ENCODE assay signal across 10 cellular contexts in the genomic region with DNA sequence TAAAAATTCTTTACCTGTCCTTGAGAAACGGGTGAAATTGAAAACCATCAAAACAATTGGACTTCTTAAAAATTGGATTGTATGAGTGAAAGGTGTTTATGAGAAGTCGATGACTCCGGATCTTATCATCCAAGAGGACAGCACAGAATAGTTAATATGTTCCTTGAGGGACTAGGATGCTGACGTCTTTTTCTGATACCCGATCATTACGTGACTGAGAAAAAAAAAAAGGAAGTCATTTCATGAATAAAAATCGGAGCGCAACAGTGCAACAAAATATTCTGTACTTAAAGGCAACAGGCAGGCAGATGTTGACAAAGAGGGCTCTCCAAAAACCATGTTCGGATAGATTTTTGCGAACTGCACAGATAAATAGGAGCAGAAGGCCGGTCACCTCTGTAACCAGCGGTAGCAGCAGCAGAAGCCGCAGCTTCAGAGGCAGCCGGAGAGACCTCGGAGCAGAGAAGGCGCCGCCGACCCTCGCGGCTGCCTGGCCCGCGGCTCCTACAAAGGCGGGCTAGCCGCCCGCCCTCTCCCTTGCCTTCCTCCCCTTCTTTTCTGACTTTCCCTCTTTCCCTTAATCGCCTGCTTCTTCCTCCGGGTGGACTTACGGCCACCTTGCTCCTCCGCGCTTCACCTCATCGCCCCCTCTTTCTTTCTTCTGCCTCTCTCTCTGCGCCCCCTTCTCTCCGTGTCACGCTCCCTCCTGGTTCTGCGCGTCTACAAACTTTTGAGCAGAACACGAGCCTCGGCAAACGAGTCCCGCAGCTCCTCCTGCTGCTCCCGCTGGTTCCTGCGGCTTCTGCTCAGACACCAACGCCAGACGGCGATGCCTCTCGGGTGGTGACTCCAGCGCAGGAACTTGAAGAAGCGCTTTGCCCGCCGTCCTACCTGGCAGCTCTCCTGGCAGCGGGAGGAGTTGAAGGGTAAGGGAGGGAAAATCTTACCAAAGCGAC. TPM values are rescaled to one million over a fixed set of nuclear protein-coding genes. Genes with fewer than 3 reads are reported as not detected.
A peak's percentile ranks its signal among the peaks of the same experiment; 100 is the strongest.
DNase-seq lines count a peak whose midpoint lies in the region; ATAC-seq and TF ChIP-seq lines count a peak whose summit lies in the region.
"Had no signal": no experiment of that assay in that cellular context is flagged by ENCODE, and none has a peak within 500 bp of the region (broad histone marks: within the 10 kb centered on the region; RNA-seq: fewer than 3 reads in every experiment).

A gene (plus strand): TSS at position 737 of the 956 bp plus-strand sequence. CDS start 516 bp downstream, outside the sequence.

- H3K36me3 ChIP-seq in cardiac muscle cell (no peaks in the 10 kb centered on the region), right atrium auricular region (no peaks in the 10 kb centered on the region), esophagus muscularis mucosa (no peaks in the 10 kb centered on the region)
- H3K36me3 ChIP-seq: esophagus squamous epithelium had no signal

- H3K4me3 ChIP-seq in cardiac muscle cell: no peak within 1 kb of the TSS
- no peak within 1 kb of the TSS for H3K4me3 ChIP-seq in right atrium auricular region
- no peak within 1 kb of the TSS for H3K4me3 ChIP-seq in esophagus muscularis mucosa
- H3K4me3 ChIP-seq: esophagus squamous epithelium had no signal

- peaks cover 93% of the 10 kb centered on the region for H3K27me3 Mint-ChIP-seq in type B pancreatic cell

- peaks cover 5% of the 10 kb centered on the region for H3K4me1 Mint-ChIP-seq in type B pancreatic cell (ENCODE audit: unreplicated experiment)

- H3K27ac Mint-ChIP-seq in type B pancreatic cell: no peak within 1 kb of the TSS

- no peak for TF ChIP-seq POLR2A in esophagus muscularis mucosa (IDR thresholded peaks at IDR 0.05; ENCODE audit: low read depth)

- no peak for ATAC-seq in GM21619 (IDR thresholded peaks at IDR 0.05; ENCODE audit: unreplicated experiment)

- no peak for DNase-seq in cardiac muscle cell (ENCODE audit: low read depth in 1 of 2, low spot score in 1 of 2)
- no peak for DNase-seq in right atrium auricular region (ENCODE audit: low spot score)
- DNase-seq in NCI-H748 (lab: John Stamatoyannopoulos, UW; ENCODE audit: unreplicated experiment): peak; percentile 91
- peak; percentile 60 for DNase-seq in esophagus muscularis mucosa (ENCODE audit: extremely low spot score)
- DNase-seq in type B pancreatic cell (ENCODE audit: extremely low spot score, unreplicated experiment): no peak
- no peak for DNase-seq in NCI-H2107 (lab: John Stamatoyannopoulos, UW)
- no peak for DNase-seq in NOMO-1 (lab: John Stamatoyannopoulos, UW; ENCODE audit: unreplicated experiment in 2 of 2)
- DNase-seq: esophagus squamous epithelium, Karpas-422 had no signal

- H3K9me3 ChIP-seq in cardiac muscle cell (ENCODE audit: low read depth) (no peaks in the 10 kb centered on the region), right atrium auricular region (no peaks in the 10 kb centered on the region), esophagus muscularis mucosa (no peaks in the 10 kb centered on the region)
- H3K9me3 ChIP-seq: esophagus squamous epithelium had no signal

- TF ChIP-seq EP300 in esophagus muscularis mucosa (IDR thresholded peaks at IDR 0.05): no peak

- H3K27ac ChIP-seq in cardiac muscle cell (no peak within 1 kb of the TSS), right atrium auricular region (no peak within 1 kb of the TSS), esophagus muscularis mucosa (replicated peaks in 1 of 4) (no peak within 1 kb of the TSS)
- H3K27ac ChIP-seq: esophagus squamous epithelium had no signal

- H3K27me3 ChIP-seq in cardiac muscle cell (peaks cover 98% of the 10 kb centered on the region), right atrium auricular region (peaks cover 25 to 44% of the 10 kb centered on the region in 2 donors), esophagus muscularis mucosa (peaks cover 0 to 94% (median 66%) of the 10 kb centered on the region in 4 donors)

- no peaks in the 10 kb centered on the region for H3K36me3 Mint-ChIP-seq in type B pancreatic cell

- H3K4me3 Mint-ChIP-seq in type B pancreatic cell: peak within 1 kb of the TSS; percentile 76

- H3K4me1 ChIP-seq in cardiac muscle cell (ENCODE audit: low read depth) (peaks cover 6% of the 10 kb centered on the region), right atrium auricular region (peaks cover 0 to 50% of the 10 kb centered on the region in 2 donors), esophagus muscularis mucosa (peaks cover 36 to 53% (median 51%) of the 10 kb centered on the region in 4 donors)

- TF ChIP-seq CTCF in cardiac muscle cell (IDR thresholded peaks at IDR 0.05; ENCODE audit: low read depth, low read length) (peak; percentile 18), right atrium auricular region (IDR thresholded peaks at IDR 0.05) (no peak), esophagus muscularis mucosa (IDR thresholded peaks at IDR 0.05) (no peak), type B pancreatic cell (conservative IDR thresholded peaks at IDR 0.05) (no peak)

- 6% methylated on average over 52 of the region's 52 CpGs for WGBS in esophagus muscularis mucosa

- intact Hi-C loops in esophagus muscularis mucosa (cut with DNase I): no loop called here

- H3K9me3 Mint-ChIP-seq in type B pancreatic cell: no peaks in the 10 kb centered on the region

RNA-seq across cellular contexts. Expression of the gene that starts here (rescaled TPM):
- total RNA-seq in cardiac muscle cell (0.04 TPM in 1 of 2 replicates, not detected in the other), right atrium auricular region (1 to 10 TPM in 1 of 2 donors, under 1 TPM in 1; 0.41 to 2.6 TPM), esophagus muscularis mucosa (1 to 10 TPM; 1.2 to 4.0 (median 2.0) TPM), type B pancreatic cell (ENCODE audit: low replicate concordance) (0.34 and 1.2 TPM in 2 replicates)
- polyA plus RNA-seq in cardiac muscle cell: not detected in 2 replicates

Comparison
In these comparisons a context has a peak if more than half of its experiments do, and no peak if none do; other contexts are left out.
1. DNase-seq: peak in NCI-H748 (single experiment) and esophagus muscularis mucosa (single experiment); none in cardiac muscle cell (0 of 2), right atrium auricular region (single experiment), type B pancreatic cell (single experiment), NCI-H2107 (single experiment) and NOMO-1 (0 of 2).